ENCODE assay signal across 18 cellular contexts in the genomic region with DNA sequence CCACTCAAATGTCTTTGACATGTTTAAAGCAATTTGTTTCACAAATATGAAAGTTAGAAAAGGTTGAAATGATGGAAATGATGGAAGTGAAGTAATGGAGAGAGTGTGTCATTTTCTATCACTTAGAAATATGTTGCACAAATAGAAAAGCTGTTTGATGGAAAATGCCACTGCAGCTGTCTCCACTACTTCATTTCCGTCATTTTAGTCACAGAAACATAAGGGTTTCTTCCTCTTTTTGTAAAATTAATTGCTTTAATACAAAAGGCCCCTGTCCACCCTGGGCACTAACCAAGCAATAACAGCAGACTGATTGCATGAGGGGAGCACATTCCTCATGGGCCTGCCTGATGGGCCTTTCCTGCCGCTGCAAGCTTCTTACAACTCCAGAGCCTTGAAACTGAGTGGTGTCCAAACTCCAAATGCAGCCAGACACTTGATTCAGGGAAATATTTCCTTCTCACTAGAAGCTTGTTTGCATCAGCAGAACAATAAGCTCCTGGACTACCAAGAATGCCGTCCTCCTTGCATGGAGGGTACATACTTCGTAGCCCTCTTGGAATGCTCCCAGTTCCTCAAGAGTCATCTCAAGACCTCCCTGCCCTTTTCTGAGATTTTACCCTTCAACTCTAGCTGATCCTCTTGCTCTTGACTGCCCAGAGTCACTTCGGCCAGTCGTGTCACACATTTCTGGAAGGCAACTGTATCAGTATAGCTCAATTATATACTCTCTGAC. TPM values are rescaled to one million over a fixed set of nuclear protein-coding genes. Genes with fewer than 3 reads are reported as not detected.
"Had no signal": no experiment of that assay in that cellular context is flagged by ENCODE, and none has a peak within 500 bp of the region (broad histone marks: within the 10 kb centered on the region; RNA-seq: fewer than 3 reads in every experiment).

No MANE protein-coding gene starts in this region.

- H3K27ac ChIP-seq: epithelial cell of prostate, neutrophil, tibial artery had no signal

- H3K4me1 ChIP-seq: right atrium auricular region, tibial artery had no signal

- H3K4me3 ChIP-seq: lung, right atrium auricular region, tibial artery had no signal

- DNase-seq: activated CD4-positive, alpha-beta T cell treated with anti-CD3 and anti-CD28 coated beads, Interleukin-2, amount 10 ng/mL, durations not matched to agents 7 days and 5 days; activated naive CD4-positive, alpha-beta T cell treated with anti-CD3 and anti-CD28 coated beads, Interleukin-2, amount 10 ng/mL, durations not matched to agents 7 days and 5 days; activated T-cell treated with anti-CD3 and anti-CD28 coated beads for 4 hours; central memory CD4-positive, alpha-beta T cell; cortex of kidney; effector memory CD4-positive, alpha-beta T cell; naive thymus-derived CD8-positive, alpha-beta T cell; posterior cingulate gyrus; small intestine; T-helper 9 cell; tibial artery had no signal

- H3K36me3 ChIP-seq: neutrophil, right atrium auricular region, tibial artery had no signal

- ATAC-seq: naive thymus-derived CD8-positive, alpha-beta T cell had no signal

- H3K9me3 ChIP-seq: neutrophil, right atrium auricular region, tibial artery had no signal

- H3K27me3 ChIP-seq: neutrophil, right atrium auricular region, tibial artery had no signal

RNA-seq across cellular contexts. Expression of a gene that starts 36.1 kb away (rescaled TPM):
- total RNA-seq: activated CD4-positive, alpha-beta T cell treated with anti-CD3 and anti-CD28 coated beads, Interleukin-2, amount 10 ng/mL, durations not matched to agents 7 days and 5 days; activated CD8-positive, alpha-beta memory T cell treated with anti-CD3 and anti-CD28 coated beads for 36 hours; activated T-helper 2 cell treated with anti-CD3 and anti-CD28 coated beads, Interferon-gamma antibody, Interleukin-2, Interleukin-4, amounts not matched to agents 10 μg/mL and 5 μg/mL and 100 μg/mL, durations not matched to agents 14 hours and 24 hours and 36 hours; glomerular endothelial cell had no signal
